In the genomic region with DNA sequence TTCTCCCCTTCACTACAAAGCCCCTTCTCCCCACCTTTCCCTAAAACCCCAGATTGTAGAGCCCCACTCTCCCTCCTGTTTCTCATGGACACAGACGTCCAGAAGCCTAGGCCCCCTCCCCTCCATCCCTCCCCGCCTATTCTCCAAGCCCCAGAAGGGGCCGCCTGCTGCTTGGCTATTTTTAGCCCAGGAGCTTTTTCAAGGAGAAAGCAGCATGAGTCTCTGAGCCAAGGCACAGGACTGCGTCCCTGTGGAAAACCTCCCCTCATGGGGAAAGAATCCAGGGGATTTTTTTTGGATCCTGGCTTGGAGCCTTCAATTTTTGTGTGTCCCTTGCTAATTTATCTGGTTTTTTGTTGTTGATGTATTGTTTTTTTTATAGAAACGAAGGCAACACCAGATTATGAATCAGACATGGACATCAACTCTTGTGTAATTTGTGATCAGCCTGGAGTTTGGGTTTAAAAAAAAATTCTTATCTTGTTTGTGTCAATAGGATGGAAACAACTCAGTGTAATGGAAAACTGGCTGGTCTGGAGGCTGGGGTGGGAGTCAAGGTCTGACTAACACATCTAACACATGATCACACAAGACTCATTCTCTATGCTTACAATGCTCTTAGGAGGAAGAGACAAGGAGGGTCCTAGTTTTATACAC, we compare ENCODE assay signal across 1 cellular context.
TF ChIP-seq lines count a peak whose summit lies in the region.

No MANE protein-coding gene starts in this region.

TF ChIP-seq in HepG2, 621 proteins besides CTCF, POLR2A, EP300 and RAD21 (continued from another document):
- no peak for TF ChIP-seq ZNF451 (CRISPR knock-in tag; IDR thresholded peaks at IDR 0.05)
TF ChIP-seq in HepG2: peak in this region for 0.
